ENCODE assay signal across 11 cellular contexts in genomic region chr3:141114816-141115458, GRCh38.
DNase-seq lines count a peak whose midpoint lies in the region; ATAC-seq and TF ChIP-seq lines count a peak whose summit lies in the region.
"Had no signal": no experiment of that assay in that cellular context is flagged by ENCODE, and none has a peak within 500 bp of the region (broad histone marks: within the 10 kb centered on the region; RNA-seq: fewer than 3 reads in every experiment).

No MANE protein-coding gene starts in this region.

- no peaks in the 10 kb centered on the region for H3K79me2 ChIP-seq in DOHH2 (ENCODE audit: control insufficient read depth, low read length)

- no peak overlapping the region for H3K4me3 Mint-ChIP-seq in osteocyte (ENCODE audit: unreplicated experiment)

- DNase-seq in NAMALWA (ENCODE audit: low spot score) (peak; percentile 31), epithelial cell of proximal tubule (ENCODE audit: low read depth) (no peak), osteocyte (ENCODE audit: extremely low spot score, unreplicated experiment) (peak; percentile 32), spleen (no peak), SKM-1 (lab: John Stamatoyannopoulos, UW; ENCODE audit: unreplicated experiment) (no peak)
- DNase-seq: EL; NCI-H1105; stimulated activated CD4-positive, alpha-beta T cell treated with anti-CD3 and anti-CD28 coated beads, Interleukin-4, amount 100 ng/mL, for 1 hour had no signal

- H3K4me3 ChIP-seq in DOHH2 (ENCODE audit: low read length) (no peak overlapping the region), epithelial cell of proximal tubule (ENCODE audit: low read depth, low read length) (no peak overlapping the region), spleen (no peak overlapping the region)

- H3K27ac Mint-ChIP-seq in osteocyte (ENCODE audit: unreplicated experiment) = no peak overlapping the region

- no peaks in the 10 kb centered on the region for H3K4me1 ChIP-seq in DOHH2 (ENCODE audit: control insufficient read depth, low read length)
- no peaks in the 10 kb centered on the region for H3K4me1 ChIP-seq in spleen

- ATAC-seq in GM19452 (IDR thresholded peaks at IDR 0.05; ENCODE audit: unreplicated experiment) (no peak), GM21447 (IDR thresholded peaks at IDR 0.05; ENCODE audit: unreplicated experiment) (no peak)

- H3K27me3 ChIP-seq in DOHH2 (ENCODE audit: control insufficient read depth, low read length) = no peaks in the 10 kb centered on the region
- no peaks in the 10 kb centered on the region for H3K27me3 ChIP-seq in spleen (replicated peaks in 1 of 7)

- no peaks in the 10 kb centered on the region for H3K36me3 ChIP-seq in DOHH2 (ENCODE audit: control insufficient read depth, low read length)
- H3K36me3 ChIP-seq in spleen = no peaks in the 10 kb centered on the region

- H3K4me1 Mint-ChIP-seq in osteocyte (ENCODE audit: unreplicated experiment) = peaks cover 25% of the 10 kb centered on the region

- H3K27ac ChIP-seq in DOHH2 (ENCODE audit: low read depth, low read length) = no peak overlapping the region
- peak overlapping the region in 4 of 8 donors; percentile 54 to 63 (median 58) for H3K27ac ChIP-seq in spleen

- 76 to 85% (median 81%) methylated on average over 13 of the region's 13 CpGs for WGBS in spleen, 5 donors

- TF ChIP-seq POLR2A in spleen (IDR thresholded peaks at IDR 0.05) = no peak

- no peaks in the 10 kb centered on the region for H3K9me3 Mint-ChIP-seq in osteocyte (ENCODE audit: unreplicated experiment)

- no peaks in the 10 kb centered on the region for H4K20me1 ChIP-seq in DOHH2 (ENCODE audit: control insufficient read depth, insufficient read depth, low read depth, low read length)

- H3K27me3 Mint-ChIP-seq in osteocyte (ENCODE audit: unreplicated experiment) = peaks cover 4% of the 10 kb centered on the region

- no peaks in the 10 kb centered on the region for H3K36me3 Mint-ChIP-seq in osteocyte (ENCODE audit: unreplicated experiment)

- no peaks in the 10 kb centered on the region for H3K9me2 ChIP-seq in DOHH2 (replicated peaks; ENCODE audit: control insufficient read depth, low read length)

- no peaks in the 10 kb centered on the region for H3F3A ChIP-seq in DOHH2 (ENCODE audit: control insufficient read depth, insufficient read depth)

- TF ChIP-seq CTCF in DOHH2 (IDR thresholded peaks at IDR 0.05; ENCODE audit: low read depth, low read length, poor library complexity, severe bottlenecking) (peak; percentile 12), epithelial cell of proximal tubule (conservative IDR thresholded peaks at IDR 0.05; ENCODE audit: low read depth, low read length) (peak; percentile 37), osteocyte (IDR thresholded peaks at IDR 0.05) (peak; percentile 39), spleen (IDR thresholded peaks at IDR 0.05 in 8 of 11, conservative IDR thresholded peaks at IDR 0.05 in 3 of 11) (peak in 3 of 11 experiments; percentile 12 to 29 (median 13))

- intact Hi-C loops in spleen (cut with DNase I; ENCODE audit: low total_unique reads) = no loop called here

- H3K4me2 ChIP-seq in DOHH2 (ENCODE audit: low read length) = no peak overlapping the region

- H3K9me3 ChIP-seq in DOHH2 (ENCODE audit: control insufficient read depth, insufficient read depth, low read length) = no peaks in the 10 kb centered on the region
- H3K9me3 ChIP-seq in spleen = peaks cover 0 to 10% (median 5%) of the 10 kb centered on the region in 8 donors

Comparison
In these comparisons a context has a peak if more than half of its experiments do, and no peak if none do; other contexts are left out.
1. DNase-seq: peak in NAMALWA (single experiment) and osteocyte (single experiment); none in epithelial cell of proximal tubule (single experiment), spleen (single experiment) and SKM-1 (single experiment).